In the genomic region with DNA sequence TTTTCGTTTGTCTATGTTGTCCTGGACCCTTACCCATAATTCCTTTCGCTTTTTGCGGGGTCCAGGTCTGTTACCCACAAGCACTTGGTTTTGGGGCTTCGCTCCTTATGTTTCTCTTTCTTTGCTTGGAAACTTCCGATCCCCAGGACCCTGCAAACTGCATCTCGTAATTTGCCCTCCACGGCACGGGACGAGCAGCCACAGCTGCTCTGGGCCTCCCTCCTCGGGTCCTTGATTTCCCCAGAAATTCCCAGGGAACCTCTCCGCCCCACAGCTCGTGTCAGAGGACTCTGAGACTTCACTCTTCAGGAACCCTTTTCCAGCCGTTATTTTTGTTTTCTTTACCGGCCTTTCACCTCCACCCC, we compare ENCODE assay signal across 1 cellular context.
TF ChIP-seq lines count a peak whose summit lies in the region.

No MANE protein-coding gene starts in this region.

TF ChIP-seq in endothelial cell of umbilical vein, 7 proteins besides CTCF, POLR2A, EP300 and RAD21:
- TF ChIP-seq JUN (IDR thresholded peaks at IDR 0.05; ENCODE audit: borderline replicate concordance, insufficient read depth, insufficient read length, low read depth) = no peak
- TF ChIP-seq POLR2AphosphoS5 (IDR thresholded peaks at IDR 0.05; ENCODE audit: insufficient read depth, low read depth, low read length) = no peak
- TF ChIP-seq MYC (IDR thresholded peaks at IDR 0.05; ENCODE audit: low read depth, low read length) = no peak
- no peak for TF ChIP-seq EZH2 (IDR thresholded peaks at IDR 0.05; ENCODE audit: borderline replicate concordance, low read depth, low read length, severe bottlenecking)
- TF ChIP-seq, protein P1, sequence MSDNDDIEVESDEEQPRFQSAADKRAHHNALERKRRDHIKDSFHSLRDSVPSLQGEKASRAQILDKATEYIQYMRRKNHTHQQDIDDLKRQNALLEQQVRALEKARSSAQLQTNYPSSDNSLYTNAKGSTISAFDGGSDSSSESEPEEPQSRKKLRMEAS (IDR thresholded peaks at IDR 0.05; ENCODE audit: insufficient read depth, insufficient read length) = no peak
- no peak for TF ChIP-seq GATA2 (IDR thresholded peaks at IDR 0.05; ENCODE audit: insufficient read depth, insufficient read length, low read depth, low read length)
- no peak for TF ChIP-seq FOS (IDR thresholded peaks at IDR 0.05; ENCODE audit: borderline replicate concordance, insufficient read depth, low read length)
TF ChIP-seq in endothelial cell of umbilical vein: peak in this region for 0.
